21 cellular contexts compared by ENCODE assay signal in genomic region chr12:74488134-74488533, GRCh38. TPM values are rescaled to one million over a fixed set of nuclear protein-coding genes. Genes with fewer than 3 reads are reported as not detected.
DNase-seq lines count a peak whose midpoint lies in the region; ATAC-seq, FAIRE-seq and TF ChIP-seq lines count a peak whose summit lies in the region.
"Had no signal": no experiment of that assay in that cellular context is flagged by ENCODE, and none has a peak within 500 bp of the region (broad histone marks: within the 10 kb centered on the region; RNA-seq: fewer than 3 reads in every experiment).

No MANE protein-coding gene starts in this region.

- TF ChIP-seq POLR2A in GM12878 (IDR thresholded peaks at IDR 0.05; ENCODE audit: low read depth, low read length): no peak

- 0 out of 2 replicates have a peak, but pooled peaks cover 2% of the 10 kb centered on the region for H3K4me1 ChIP-seq in GM12878 (ENCODE audit: control insufficient read depth, insufficient read depth, low read length)
- H3K4me1 ChIP-seq: gastrocnemius medialis, suprapubic skin had no signal

- H4K20me1 ChIP-seq in GM12878 (ENCODE audit: control insufficient read depth, insufficient read depth): no peaks in the 10 kb centered on the region

- H3K27me3 ChIP-seq in GM12878 (replicated peaks in 1 of 2; ENCODE audit: control insufficient read depth in 2 of 2, insufficient read depth in 2 of 2, low read length in 1 of 2): no peaks in the 10 kb centered on the region
- H3K27me3 ChIP-seq: gastrocnemius medialis, spleen, suprapubic skin had no signal

- SMC1A ChIA-PET in GM12878 (lab: Charles Lee; ENCODE audit: uncharacterized antibody, unreplicated experiment): no interaction called here

- WGBS in GM12878 (ENCODE audit: insufficient coverage, insufficient replicate concordance, low lambda C conversion rate, missing lambda C conversion rate): 60% methylated on average over 1 of the region's 1 CpG

- POLR2A ChIA-PET in GM12878 (lab: Charles Lee): interaction anchor here (1.5 kb wide), 1 partner anchor 51 kb away, joined by 3 read pairs; no protein-coding TSS in a partner anchor

- H3K9ac ChIP-seq in GM12878 (ENCODE audit: control insufficient read depth, insufficient read depth, low read length): no peak overlapping the region

- peak; percentile 35 for DNase-seq in GM12878 (ENCODE audit: low read depth, low spot score)
- DNase-seq in RKO (ENCODE audit: low spot score): no peak
- no peak for DNase-seq in NAMALWA (ENCODE audit: low spot score)
- DNase-seq: activated CD8-positive, alpha-beta memory T cell treated with anti-CD3 and anti-CD28 coated beads, Interleukin-2, amount 50 U/mL, for 48 hours; activated naive CD8-positive, alpha-beta T cell treated with anti-CD3 and anti-CD28 coated beads, Interleukin-2, amount 10 ng/mL, durations not matched to agents 7 days and 5 days; CD4-positive, CD25-positive, alpha-beta regulatory T cell; gastrocnemius medialis; NCI-H146; NCI-H510A treated with DMSO at 0.1 percent for 48 hours; spleen; T-helper 1 cell had no signal

- no peak for FAIRE-seq in GM12878 (lab: Jason Lieb, UNC)
- FAIRE-seq: islet of Langerhans, K562 had no signal

- no peaks in the 10 kb centered on the region for H3K79me2 ChIP-seq in GM12878 (ENCODE audit: control insufficient read depth, insufficient read depth, low read length)

- no peak overlapping the region for H3K27ac ChIP-seq in GM12878 (ENCODE audit: control insufficient read depth, insufficient read depth)
- H3K27ac ChIP-seq: gastrocnemius medialis, spleen, suprapubic skin had no signal

- no peaks in the 10 kb centered on the region for H3K36me3 ChIP-seq in GM12878 (ENCODE audit: control insufficient read depth in 2 of 2, insufficient read depth in 2 of 2, low read length in 1 of 2)
- H3K36me3 ChIP-seq: gastrocnemius medialis, spleen, suprapubic skin had no signal

- peak in 1 of 2 experiments; percentile 22; a peak in 1 of 4 replicates for TF ChIP-seq EP300 in GM12878 (IDR thresholded peaks at IDR 0.05; ENCODE audit: borderline replicate concordance in 1 of 2, control insufficient read depth in 1 of 2, low read depth in 2 of 2, low read length in 2 of 2)

- RAD21 ChIA-PET in GM12878 (lab: Charles Lee; ENCODE audit: unreplicated experiment): no interaction called here

- H2AFZ ChIP-seq in GM12878 (ENCODE audit: control insufficient read depth, low read depth, low read length): no peak overlapping the region

- no peak overlapping the region for H3K4me2 ChIP-seq in GM12878 (ENCODE audit: control insufficient read depth, insufficient read depth)

- in situ Hi-C loops in GM12878 (cut with MboI): no loop called here

- no peak for TF ChIP-seq RAD21 in GM12878 (IDR thresholded peaks at IDR 0.05; ENCODE audit: insufficient read depth, low read depth, low read length)

- CTCF ChIA-PET in GM12878 (lab: Yijun Ruan, JAX): interaction anchor here (1.5 kb wide), 1 partner anchor 49 kb away, joined by 4 read pairs; no protein-coding TSS in a partner anchor

- no TSS peak for BruUV-seq in GM12878 (replicated peaks; lab: Mats Ljungman, UMichigan)

- no peak for TF ChIP-seq CTCF in GM12878 (IDR thresholded peaks at IDR 0.05 in 2 of 3, conservative IDR thresholded peaks at IDR 0.05 in 1 of 3; ENCODE audit: control insufficient read depth in 2 of 3, extremely low read depth in 1 of 3, insufficient read depth in 1 of 3, low read depth in 3 of 3, low read length in 3 of 3)

- ATAC-seq in GM19023 (IDR thresholded peaks at IDR 0.05; ENCODE audit: unreplicated experiment) (peak; percentile 59), GM21723 (IDR thresholded peaks at IDR 0.05; ENCODE audit: unreplicated experiment) (peak; percentile 44), HG03064 (IDR thresholded peaks at IDR 0.05; ENCODE audit: low read depth, unreplicated experiment) (peak; percentile 47), GM12878 (peak; percentile 50), GM21360 (IDR thresholded peaks at IDR 0.05; ENCODE audit: unreplicated experiment) (no peak), HG03159 (IDR thresholded peaks at IDR 0.05; ENCODE audit: unreplicated experiment) (no peak)
- ATAC-seq: activated CD4-positive, CD25-positive, alpha-beta regulatory T cell treated with anti-CD3 and anti-CD28 coated beads, Interleukin-2, amount 50 U/mL, for 24 hours; gastrocnemius medialis; K562; Panc1 had no signal

- no peaks in the 10 kb centered on the region for H3K9me3 ChIP-seq in GM12878 (replicated peaks; ENCODE audit: control insufficient read depth, insufficient read depth, low read length)
- H3K9me3 ChIP-seq: gastrocnemius medialis, spleen, suprapubic skin had no signal

- no peak overlapping the region for H3K4me3 ChIP-seq in GM12878
- H3K4me3 ChIP-seq: gastrocnemius medialis, K562, spleen, suprapubic skin had no signal

- intact Hi-C loops in GM12878 (cut with micrococcal nuclease; ENCODE audit: unreplicated experiment): no loop called here

TF ChIP-seq in GM12878, 131 proteins besides CTCF, POLR2A, EP300 and RAD21 (continues in another document):
- no peak for TF ChIP-seq BCLAF1 (IDR thresholded peaks at IDR 0.05)
- TF ChIP-seq NFIC (IDR thresholded peaks at IDR 0.05; ENCODE audit: low read depth, low read length): no peak
- peak; percentile 42 for TF ChIP-seq IKZF1 (conservative IDR thresholded peaks at IDR 0.05)
- peak; percentile 52; the same call in 1 of the 2 replicates for TF ChIP-seq RUNX3 (IDR thresholded peaks at IDR 0.05; ENCODE audit: low read length)
- no peak for TF ChIP-seq PRDM15 (CRISPR knock-in tag; IDR thresholded peaks at IDR 0.05)
- no peak for TF ChIP-seq BMI1 (IDR thresholded peaks at IDR 0.05; ENCODE audit: borderline replicate concordance)
- no peak for TF ChIP-seq PML (IDR thresholded peaks at IDR 0.05; ENCODE audit: low read length)
- TF ChIP-seq MEF2B (IDR thresholded peaks at IDR 0.05; ENCODE audit: partially characterized antibody, poor library complexity, severe bottlenecking): peak; percentile 73
- TF ChIP-seq RAD51 (IDR thresholded peaks at IDR 0.05): peak; percentile 63

RNA-seq across cellular contexts. Expression of gene ATXN7L3B, which starts 49.5 kb away (rescaled TPM):
- total RNA-seq in GM12878 (2013; cell fraction: nucleolus; rRNA removed): 20.5 and 21.1 TPM in 2 replicates
- total RNA-seq in GM12878 (2014; rRNA removed): 18.0 and 19.8 TPM in 2 replicates
- 19.2 and 20.1 TPM in 2 replicates for total RNA-seq in GM12878 (2014; rRNA removed; fragmentation: Illumina TruSeq; extraction: Trizol)
- total RNA-seq in GM12878 (2021): 24.0 and 24.9 TPM in 2 replicates
- 13.6 TPM for polyA plus RNA-seq in GM12878 (2011; ENCODE audit: low read depth)
- polyA plus RNA-seq in GM12878 (2011; rRNA removed): 36.1 and 40.7 TPM in 2 replicates
- 22.1 and 26.6 TPM in 2 replicates for polyA plus RNA-seq in GM12878 (2011; cell fraction: cytosol; rRNA removed)
- polyA plus RNA-seq in GM12878 (2011; cell fraction: nucleus; rRNA removed): 27.0 and 31.9 TPM in 2 replicates
- 17.7 and 18.0 TPM in 2 replicates for polyA plus RNA-seq in GM12878 (2012)
- 22.4 and 23.9 TPM in 2 replicates for polyA plus RNA-seq in GM12878 (2014; fragmentation: Illumina TruSeq; extraction: Trizol)
- polyA plus RNA-seq in GM12878 (2014; fragmentation: Nextera tagmentation; extraction: Ambion mirVana): 1 to 10 TPM; 6.3 to 6.9 TPM
- polyA plus RNA-seq in GM12878 (2014; rRNA removed): 18.6 and 20.9 TPM in 2 replicates
- 10 to 100 TPM; 24.9 to 26.8 TPM for polyA plus RNA-seq in GM12878 (2016; fragmentation: Nextera tagmentation; extraction: Ambion mirVana)
- polyA minus RNA-seq in GM12878 (2011; rRNA and poly(A)+ RNA removed): 30.8 and 33.4 TPM in 2 replicates
- 10.8 and 13.0 TPM in 2 replicates for polyA minus RNA-seq in GM12878 (2011; cell fraction: cytosol; rRNA and poly(A)+ RNA removed)
- 19.9 and 21.3 TPM in 2 replicates for polyA minus RNA-seq in GM12878 (2011; cell fraction: nucleus; rRNA and poly(A)+ RNA removed)

Comparison
In these comparisons a context has a peak if more than half of its experiments do, and no peak if none do; other contexts are left out.
1. ATAC-seq: peak in GM19023 (single experiment), GM21723 (single experiment), HG03064 (single experiment) and GM12878 (single experiment); none in GM21360 (single experiment) and HG03159 (single experiment).